ENCODE assay signal across 9 cellular contexts in genomic region chr3:187000711-187001151, GRCh38.
DNase-seq lines count a peak whose midpoint lies in the region; ATAC-seq, FAIRE-seq and TF ChIP-seq lines count a peak whose summit lies in the region.
"Had no signal": no experiment of that assay in that cellular context is flagged by ENCODE, and none has a peak within 500 bp of the region (broad histone marks: within the 10 kb centered on the region; RNA-seq: fewer than 3 reads in every experiment).

No MANE protein-coding gene starts in this region.

- TF ChIP-seq CTCF in GM10266 (IDR thresholded peaks at IDR 0.05; ENCODE audit: control insufficient read depth, insufficient read depth, low read depth, missing control alignments) = no peak
- no peak for TF ChIP-seq CTCF in GM12878 (IDR thresholded peaks at IDR 0.05 in 2 of 3, conservative IDR thresholded peaks at IDR 0.05 in 1 of 3; ENCODE audit: control insufficient read depth in 2 of 3, extremely low read depth in 1 of 3, insufficient read depth in 1 of 3, low read depth in 3 of 3, low read length in 3 of 3)

- peaks cover 0 to 6% of the 10 kb centered on the region in 2 experiments; a peak in 2 of 4 replicates for H3K36me3 ChIP-seq in GM12878 (ENCODE audit: control insufficient read depth in 2 of 2, insufficient read depth in 2 of 2, low read length in 1 of 2)

- H3K79me2 ChIP-seq in GM12878 (ENCODE audit: control insufficient read depth, insufficient read depth, low read length) = peaks cover 84% of the 10 kb centered on the region

- RAD21 ChIA-PET in GM12878 (lab: Charles Lee; ENCODE audit: unreplicated experiment) = interaction anchor here (1.5 to 8.4 kb wide), 16 partner anchors 11 to 217 kb away, joined by 3 to 183 read pairs (median 15); partner anchors contain the start of gene EIF4A2

- H3K4me1 ChIP-seq in GM12878 (ENCODE audit: control insufficient read depth, insufficient read depth, low read length) = peaks cover 51% of the 10 kb centered on the region

- TF ChIP-seq EP300 in GM12878 (IDR thresholded peaks at IDR 0.05; ENCODE audit: borderline replicate concordance in 1 of 2, control insufficient read depth in 1 of 2, low read depth in 2 of 2, low read length in 2 of 2) = peak; percentile 99 to 100

- intact Hi-C loops in GM12878 (cut with micrococcal nuclease; ENCODE audit: unreplicated experiment) = loop anchor here (1.0 kb wide), 4 partner anchors 16 to 68 kb away; no protein-coding TSS in a partner anchor

- peak; percentile 60 for ATAC-seq in GM21367 (IDR thresholded peaks at IDR 0.05; ENCODE audit: unreplicated experiment)
- peak; percentile 69 for ATAC-seq in HG03457 (IDR thresholded peaks at IDR 0.05; ENCODE audit: unreplicated experiment)
- ATAC-seq in GM12878 = peak; percentile 79

- H3K27me3 ChIP-seq in GM12878 (replicated peaks in 1 of 2; ENCODE audit: control insufficient read depth in 2 of 2, insufficient read depth in 2 of 2, low read length in 1 of 2) = no peaks in the 10 kb centered on the region
- H3K27me3 ChIP-seq: heart left ventricle had no signal

- SMC1A ChIA-PET in GM12878 (lab: Charles Lee; ENCODE audit: uncharacterized antibody, unreplicated experiment) = interaction anchor here (0.7 to 8.6 kb wide), 14 partner anchors 11 to 686 kb away, joined by 4 to 150 read pairs (median 8); partner anchors contain the start of genes RPL39L and ST6GAL1

- H3K4me3 ChIP-seq in GM12878 = peak overlapping the region; percentile 46; the same call in 1 of the 2 replicates
- H3K4me3 ChIP-seq: heart left ventricle had no signal

- H2AFZ ChIP-seq in GM12878 (ENCODE audit: control insufficient read depth, low read depth, low read length) = no peak overlapping the region; the same call in 1 of the 2 replicates

- BruUV-seq in GM12878 (replicated peaks; lab: Mats Ljungman, UMichigan) = no TSS peak

- H3K4me2 ChIP-seq in GM12878 (ENCODE audit: control insufficient read depth, insufficient read depth) = peak overlapping the region; percentile 73

- peak; percentile 41 for FAIRE-seq in GM12878 (lab: Jason Lieb, UNC)

- in situ Hi-C loops in GM12878 (cut with MboI) = no loop called here

- TF ChIP-seq POLR2A in GM12878 (IDR thresholded peaks at IDR 0.05; ENCODE audit: low read depth, low read length) = peak; percentile 66

- WGBS in GM12878 (ENCODE audit: insufficient coverage, insufficient replicate concordance, low lambda C conversion rate, missing lambda C conversion rate) = 0% methylated on average over 4 of the region's 4 CpGs

- no peaks in the 10 kb centered on the region for H4K20me1 ChIP-seq in GM12878 (ENCODE audit: control insufficient read depth, insufficient read depth)

- H3K9ac ChIP-seq in GM12878 (ENCODE audit: control insufficient read depth, insufficient read depth, low read length) = peak overlapping the region; percentile 67

- CTCF ChIA-PET in GM12878 (lab: Yijun Ruan, JAX) = interaction anchor here (1.1 to 5.7 kb wide), 9 partner anchors 11 to 138 kb away, joined by 4 to 36 read pairs (median 8); partner anchors contain the start of gene RPL39L

- POLR2A ChIA-PET in GM12878 (lab: Charles Lee) = interaction anchor here (0.8 to 5.8 kb wide), 10 partner anchors 11 to 86 kb away, joined by 3 to 137 read pairs (median 11); no protein-coding TSS in a partner anchor

- DNase-seq in GM10266 (ENCODE audit: extremely low spot score) = peak; percentile 67
- peak; percentile 99 for DNase-seq in GM12878 (ENCODE audit: low read depth, low spot score)
- no peak for DNase-seq in H4 (ENCODE audit: low spot score)
- DNase-seq in NCI-H446 treated with DMSO at 0.1 percent for 48 hours (lab: John Stamatoyannopoulos, UW) = no peak
- DNase-seq in DMS153 treated with DMSO at 0.1 percent for 48 hours (lab: John Stamatoyannopoulos, UW; ENCODE audit: unreplicated experiment) = no peak
- DNase-seq in NCI-H1048 (lab: John Stamatoyannopoulos, UW) = no peak
- DNase-seq: heart left ventricle had no signal

- peak overlapping the region; percentile 91 for H3K27ac ChIP-seq in GM12878 (ENCODE audit: control insufficient read depth, insufficient read depth)

- no peak for TF ChIP-seq RAD21 in GM12878 (IDR thresholded peaks at IDR 0.05; ENCODE audit: insufficient read depth, low read depth, low read length)

- H3K9me3 ChIP-seq in GM12878 (replicated peaks; ENCODE audit: control insufficient read depth, insufficient read depth, low read length) = peaks cover 10% of the 10 kb centered on the region; the same call in 2 of the 3 replicates

TF ChIP-seq in GM12878, 131 proteins besides CTCF, POLR2A, EP300 and RAD21 (continues in another document):
- peak; percentile 72 for TF ChIP-seq CREB1 (IDR thresholded peaks at IDR 0.05; ENCODE audit: low read depth)
- 0 out of 2 replicates have a peak, but pooled peaks have one; percentile 25 for TF ChIP-seq ELK1 (IDR thresholded peaks at IDR 0.05; ENCODE audit: low read depth, low read length)
- peak in 1 of 2 experiments; percentile 77; a peak in 1 of 4 replicates for TF ChIP-seq ETV6 (conservative IDR thresholded peaks at IDR 0.05 in 1 of 2, IDR thresholded peaks at IDR 0.05 in 1 of 2; ENCODE audit: borderline replicate concordance in 1 of 2, low read depth in 1 of 2)
- TF ChIP-seq BRCA1 (IDR thresholded peaks at IDR 0.05; ENCODE audit: low read depth, low read length) = no peak
- TF ChIP-seq BMI1 (IDR thresholded peaks at IDR 0.05; ENCODE audit: borderline replicate concordance) = peak; percentile 89; the same call in 1 of the 2 replicates
- TF ChIP-seq RELB (IDR thresholded peaks at IDR 0.05; ENCODE audit: low read depth) = peak; percentile 90
- TF ChIP-seq IRF3 (IDR thresholded peaks at IDR 0.05) = no peak
- TF ChIP-seq REST (IDR thresholded peaks at IDR 0.05; ENCODE audit: low read depth, low read length) = no peak
- no peak for TF ChIP-seq EZH2 (IDR thresholded peaks at IDR 0.05; ENCODE audit: borderline replicate concordance, control insufficient read depth, low read depth, low read length)
- peak; percentile 79; the same call in 1 of the 2 replicates for TF ChIP-seq MXI1 (IDR thresholded peaks at IDR 0.05; ENCODE audit: low read depth, low read length)
- TF ChIP-seq PML (IDR thresholded peaks at IDR 0.05; ENCODE audit: low read length) = peak; percentile 74
- no peak; the same call in 1 of the 2 replicates for TF ChIP-seq ZNF207 (IDR thresholded peaks at IDR 0.05; ENCODE audit: borderline replicate concordance)
- 0 out of 4 replicates have a peak, but pooled peaks of 1 of the 2 experiments have one; percentile 18 for TF ChIP-seq SRF (IDR thresholded peaks at IDR 0.05; ENCODE audit: low read depth in 2 of 2, low read length in 2 of 2)
- TF ChIP-seq CHD4 (IDR thresholded peaks at IDR 0.05) = no peak

Comparison
In these comparisons a context has a peak if more than half of its experiments do, and no peak if none do; other contexts are left out.
1. DNase-seq: peak in GM10266 (single experiment) and GM12878 (single experiment); none in H4 (single experiment), NCI-H446 treated with DMSO at 0.1 percent for 48 hours (single experiment), DMS153 treated with DMSO at 0.1 percent for 48 hours (single experiment) and NCI-H1048 (single experiment).
2. Peak in every context shown above with its lines, with median percentiles within 50 percentile points of each other: ATAC-seq.